In genomic region chr12:76697849-76698248, GRCh38 we compare ENCODE assay signal across 1 cellular context.
TF ChIP-seq lines count a peak whose summit lies in the region.

No MANE protein-coding gene starts in this region.

TF ChIP-seq in WTC11, 78 proteins besides CTCF, POLR2A, EP300 and RAD21 (continued from another document):
- TF ChIP-seq, protein P1, sequence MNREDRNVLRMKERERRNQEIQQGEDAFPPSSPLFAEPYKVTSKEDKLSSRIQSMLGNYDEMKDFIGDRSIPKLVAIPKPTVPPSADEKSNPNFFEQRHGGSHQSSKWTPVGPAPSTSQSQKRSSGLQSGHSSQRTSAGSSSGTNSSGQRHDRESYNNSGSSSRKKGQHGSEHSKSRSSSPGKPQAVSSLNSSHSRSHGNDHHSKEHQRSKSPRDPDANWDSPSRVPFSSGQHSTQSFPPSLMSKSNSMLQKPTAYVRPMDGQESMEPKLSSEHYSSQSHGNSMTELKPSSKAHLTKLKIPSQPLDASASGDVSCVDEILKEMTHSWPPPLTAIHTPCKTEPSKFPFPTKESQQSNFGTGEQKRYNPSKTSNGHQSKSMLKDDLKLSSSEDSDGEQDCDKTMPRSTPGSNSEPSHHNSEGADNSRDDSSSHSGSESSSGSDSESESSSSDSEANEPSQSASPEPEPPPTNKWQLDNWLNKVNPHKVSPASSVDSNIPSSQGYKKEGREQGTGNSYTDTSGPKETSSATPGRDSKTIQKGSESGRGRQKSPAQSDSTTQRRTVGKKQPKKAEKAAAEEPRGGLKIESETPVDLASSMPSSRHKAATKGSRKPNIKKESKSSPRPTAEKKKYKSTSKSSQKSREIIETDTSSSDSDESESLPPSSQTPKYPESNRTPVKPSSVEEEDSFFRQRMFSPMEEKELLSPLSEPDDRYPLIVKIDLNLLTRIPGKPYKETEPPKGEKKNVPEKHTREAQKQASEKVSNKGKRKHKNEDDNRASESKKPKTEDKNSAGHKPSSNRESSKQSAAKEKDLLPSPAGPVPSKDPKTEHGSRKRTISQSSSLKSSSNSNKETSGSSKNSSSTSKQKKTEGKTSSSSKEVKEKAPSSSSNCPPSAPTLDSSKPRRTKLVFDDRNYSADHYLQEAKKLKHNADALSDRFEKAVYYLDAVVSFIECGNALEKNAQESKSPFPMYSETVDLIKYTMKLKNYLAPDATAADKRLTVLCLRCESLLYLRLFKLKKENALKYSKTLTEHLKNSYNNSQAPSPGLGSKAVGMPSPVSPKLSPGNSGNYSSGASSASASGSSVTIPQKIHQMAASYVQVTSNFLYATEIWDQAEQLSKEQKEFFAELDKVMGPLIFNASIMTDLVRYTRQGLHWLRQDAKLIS (CRISPR knock-in tag; IDR thresholded peaks at IDR 0.05; ENCODE audit: borderline replicate concordance), result no peak
- TF ChIP-seq, protein P2, sequence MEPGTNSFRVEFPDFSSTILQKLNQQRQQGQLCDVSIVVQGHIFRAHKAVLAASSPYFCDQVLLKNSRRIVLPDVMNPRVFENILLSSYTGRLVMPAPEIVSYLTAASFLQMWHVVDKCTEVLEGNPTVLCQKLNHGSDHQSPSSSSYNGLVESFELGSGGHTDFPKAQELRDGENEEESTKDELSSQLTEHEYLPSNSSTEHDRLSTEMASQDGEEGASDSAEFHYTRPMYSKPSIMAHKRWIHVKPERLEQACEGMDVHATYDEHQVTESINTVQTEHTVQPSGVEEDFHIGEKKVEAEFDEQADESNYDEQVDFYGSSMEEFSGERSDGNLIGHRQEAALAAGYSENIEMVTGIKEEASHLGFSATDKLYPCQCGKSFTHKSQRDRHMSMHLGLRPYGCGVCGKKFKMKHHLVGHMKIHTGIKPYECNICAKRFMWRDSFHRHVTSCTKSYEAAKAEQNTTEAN (CRISPR knock-in tag; IDR thresholded peaks at IDR 0.05), result no peak
- TF ChIP-seq ZNF138 (CRISPR knock-in tag; conservative IDR thresholded peaks at IDR 0.05) (no peak), ZNF121 (CRISPR knock-in tag; IDR thresholded peaks at IDR 0.05) (no peak), TP53 (CRISPR knock-in tag; IDR thresholded peaks at IDR 0.05) (no peak)
